ENCODE assay signal across 8 cellular contexts in genomic region chr6:14734416-14735340, GRCh38.
DNase-seq lines count a peak whose midpoint lies in the region; ATAC-seq, FAIRE-seq and TF ChIP-seq lines count a peak whose summit lies in the region.

No MANE protein-coding gene starts in this region.

- peaks cover 21% of the 10 kb centered on the region for H3K4me1 ChIP-seq in CD4-positive, CD25-positive, alpha-beta regulatory T cell (ENCODE audit: control insufficient read depth, insufficient read depth, low read length, poor library complexity, severe bottlenecking)
- H3K4me1 ChIP-seq in keratinocyte (ENCODE audit: control insufficient read depth, extremely low read depth, insufficient read depth, low read length), result peaks cover 39% of the 10 kb centered on the region

- H3K27ac Mint-ChIP-seq in CD4-positive, CD25-positive, alpha-beta regulatory T cell, result peak overlapping the region in 2 of 3 donors; percentile 7 to 85

- peak overlapping the region in 1 of 4 donors; percentile 26 for H3K4me3 Mint-ChIP-seq in CD4-positive, CD25-positive, alpha-beta regulatory T cell

- peaks cover 16 to 58% (median 19%) of the 10 kb centered on the region in 4 donors for H3K4me1 Mint-ChIP-seq in CD4-positive, CD25-positive, alpha-beta regulatory T cell

- no peak overlapping the region for H3K4me2 ChIP-seq in keratinocyte (ENCODE audit: control insufficient read depth, extremely low read depth, insufficient read depth, low read depth, low read length)

- TF ChIP-seq CTCF in keratinocyte (optimal IDR thresholded peaks at IDR 0.05 in 1 of 3, IDR thresholded peaks at IDR 0.05 in 1 of 3, conservative IDR thresholded peaks at IDR 0.05 in 1 of 3; ENCODE audit: extremely low read depth in 1 of 3, insufficient read depth in 2 of 3, low read length in 3 of 3), result no peak

- peaks cover 0 to 3% (median 0%) of the 10 kb centered on the region in 7 donors for H3K9me3 Mint-ChIP-seq in CD4-positive, CD25-positive, alpha-beta regulatory T cell

- H4K20me1 ChIP-seq in keratinocyte (ENCODE audit: control insufficient read depth, extremely low read depth, insufficient read depth, low read length), result no peaks in the 10 kb centered on the region

- no peaks in the 10 kb centered on the region for H3K27me3 ChIP-seq in CD4-positive, CD25-positive, alpha-beta regulatory T cell (ENCODE audit: control insufficient read depth, insufficient read depth, low read length)
- H3K27me3 ChIP-seq in keratinocyte (ENCODE audit: control insufficient read depth, extremely low read depth, insufficient read depth, low read length), result no peaks in the 10 kb centered on the region

- no peaks in the 10 kb centered on the region for H3K9me1 ChIP-seq in keratinocyte (ENCODE audit: control insufficient read depth, extremely low read depth, insufficient read depth, low read length)

- H3K36me3 Mint-ChIP-seq in CD4-positive, CD25-positive, alpha-beta regulatory T cell, result no peaks in the 10 kb centered on the region

- H3K27me3 Mint-ChIP-seq in CD4-positive, CD25-positive, alpha-beta regulatory T cell, result no peaks in the 10 kb centered on the region

- dilution Hi-C loops in keratinocyte (cut with MboI; ENCODE audit: extremely low pct_ligation_motif_present, low sequenced_read_pairs), result no loop called here

- FAIRE-seq in keratinocyte (lab: Jason Lieb, UNC), result peak; percentile 5

- no peak overlapping the region for H3K27ac ChIP-seq in CD4-positive, CD25-positive, alpha-beta regulatory T cell (ENCODE audit: insufficient read depth, low read length, poor library complexity, severe bottlenecking)
- peak overlapping the region; percentile 99 for H3K27ac ChIP-seq in keratinocyte (ENCODE audit: control insufficient read depth, insufficient read depth, low read length)

- H3K9ac ChIP-seq in keratinocyte (ENCODE audit: control insufficient read depth, extremely low read depth, insufficient read depth, low read length), result peak overlapping the region; percentile 77

- H3K36me3 ChIP-seq in CD4-positive, CD25-positive, alpha-beta regulatory T cell (ENCODE audit: control insufficient read depth, insufficient read depth, low read length), result no peaks in the 10 kb centered on the region
- no peaks in the 10 kb centered on the region for H3K36me3 ChIP-seq in keratinocyte (ENCODE audit: control insufficient read depth in 2 of 2, extremely low read depth in 1 of 2, insufficient read depth in 2 of 2, low read length in 2 of 2)

- peak in 1 of 3 donors; percentile 55 for DNase-seq in CD4-positive, CD25-positive, alpha-beta regulatory T cell
- peak; percentile 63 for DNase-seq in activated CD4-positive, alpha-beta T cell treated with anti-CD3 and anti-CD28 coated beads for 48 hours
- no peak for DNase-seq in keratinocyte (ENCODE audit: low read depth, low spot score)
- DNase-seq in dermis blood vessel endothelial cell, result no peak
- DNase-seq in GOT3 (lab: John Stamatoyannopoulos, UW), result no peak
- DNase-seq in LoVo (ENCODE audit: low spot score), result no peak

- no peaks in the 10 kb centered on the region for H3K9me3 ChIP-seq in CD4-positive, CD25-positive, alpha-beta regulatory T cell (ENCODE audit: control insufficient read depth in 2 of 2, low read length in 2 of 2)
- H3K9me3 ChIP-seq in keratinocyte (ENCODE audit: control insufficient read depth, low read depth, low read length), result no peaks in the 10 kb centered on the region

- H3K79me2 ChIP-seq in keratinocyte (ENCODE audit: control insufficient read depth, insufficient read depth, low read length), result no peaks in the 10 kb centered on the region

- no peak overlapping the region for H2AFZ ChIP-seq in keratinocyte (ENCODE audit: control insufficient read depth, low read length)

- no peak overlapping the region for H3K4me3 ChIP-seq in CD4-positive, CD25-positive, alpha-beta regulatory T cell (ENCODE audit: low read depth, low read length)
- no peak overlapping the region for H3K4me3 ChIP-seq in keratinocyte (ENCODE audit: control insufficient read depth in 2 of 3, extremely low read depth in 1 of 3, insufficient read depth in 2 of 3, low read depth in 1 of 3, low read length in 3 of 3)

- ATAC-seq in CD4-positive, CD25-positive, alpha-beta regulatory T cell (ENCODE audit: low read depth in 2 of 2), result peak; percentile 38 to 48
- peak; percentile 86 for ATAC-seq in GM19351 (IDR thresholded peaks at IDR 0.05; ENCODE audit: unreplicated experiment)
- ATAC-seq in HG03432 (IDR thresholded peaks at IDR 0.05; ENCODE audit: unreplicated experiment), result peak; percentile 84
